ENCODE assay signal across 18 cellular contexts in genomic region chr18:46283895-46284295, GRCh38.
DNase-seq lines count a peak whose midpoint lies in the region; FAIRE-seq and TF ChIP-seq lines count a peak whose summit lies in the region.
"Had no signal": no experiment of that assay in that cellular context is flagged by ENCODE, and none has a peak within 500 bp of the region (broad histone marks: within the 10 kb centered on the region; RNA-seq: fewer than 3 reads in every experiment).

No MANE protein-coding gene starts in this region.

- no peak overlapping the region for H2AK5ac ChIP-seq in H1 (ENCODE audit: low read depth, low read length)

- H2BK12ac ChIP-seq in H1 (ENCODE audit: low read depth, low read length) = no peak overlapping the region

- H2BK15ac ChIP-seq in H1 (ENCODE audit: low read length) = no peak overlapping the region

- peak overlapping the region; percentile 4; the same call in 1 of the 2 replicates for H4K8ac ChIP-seq in H1 (ENCODE audit: extremely low read depth, insufficient read depth, low read length)

- H4K91ac ChIP-seq in H1 (replicated peaks; ENCODE audit: insufficient read length, low read length) = no peak overlapping the region

- H3K23me2 ChIP-seq in H1 (ENCODE audit: low read depth, low read length) = no peaks in the 10 kb centered on the region

- no peak overlapping the region for H3K4me3 ChIP-seq in Karpas-422 (ENCODE audit: low read length)
- H3K4me3 ChIP-seq in H1 (ENCODE audit: extremely low read depth in 1 of 4, insufficient read depth in 2 of 4, low read depth in 3 of 4, low read length in 4 of 4) = no peak overlapping the region
- no peak overlapping the region for H3K4me3 ChIP-seq in MG63
- H3K4me3 ChIP-seq: sigmoid colon had no signal

- H3K9me3 ChIP-seq in Karpas-422 (ENCODE audit: low read length) (no peaks in the 10 kb centered on the region), H1 (ENCODE audit: insufficient read depth in 2 of 2, low read depth in 1 of 2, low read length in 1 of 2) (no peaks in the 10 kb centered on the region), MG63 (no peaks in the 10 kb centered on the region)
- H3K9me3 ChIP-seq: neutrophil, sigmoid colon had no signal

- H3K9ac ChIP-seq in Karpas-422 (ENCODE audit: low read length) (no peak overlapping the region), H1 (replicated peaks in 1 of 4; ENCODE audit: extremely low read depth in 1 of 4, low read depth in 3 of 4, low read length in 3 of 4) (no peak overlapping the region)

- no peak overlapping the region for H4K5ac ChIP-seq in H1 (ENCODE audit: insufficient read length, low read depth, low read length)

- H3K4me1 ChIP-seq in Karpas-422 (ENCODE audit: low read length) (peaks cover 38% of the 10 kb centered on the region), H1 (replicated peaks in 1 of 4; ENCODE audit: control insufficient read depth in 3 of 4, insufficient read depth in 4 of 4, low read length in 3 of 4) (peaks cover 4 to 6% (median 5%) of the 10 kb centered on the region in 4 experiments; a peak in 6 of 7 replicates)

- 50% methylated on average over 4 of the region's 4 CpGs; no CpG with 5 or more reads in 1 of the 2 experiments for WGBS in H1 (ENCODE audit: extremely low coverage in 1 of 2, insufficient coverage in 1 of 2, insufficient read length in 1 of 2, insufficient replicate concordance in 2 of 2, low coverage in 1 of 2, low lambda C conversion rate in 2 of 2, missing lambda C conversion rate in 1 of 2), 2 experiments

- no peak overlapping the region for H3K27ac ChIP-seq in Karpas-422 (ENCODE audit: low read length)
- no peak overlapping the region for H3K27ac ChIP-seq in H1 (ENCODE audit: low read depth, low read length)
- H3K27ac ChIP-seq: neutrophil, sigmoid colon had no signal

- H3K14ac ChIP-seq in H1 (ENCODE audit: insufficient read length) = no peak overlapping the region

- no peak overlapping the region for H3K56ac ChIP-seq in H1 (replicated peaks; ENCODE audit: insufficient read length, low read depth, low read length)

- TF ChIP-seq POLR2A in H1 (IDR thresholded peaks at IDR 0.05; ENCODE audit: control extremely low read depth in 1 of 2, low read depth in 2 of 2, low read length in 2 of 2) = no peak

- H4K20me1 ChIP-seq in Karpas-422 (ENCODE audit: insufficient read depth, low read depth, low read length) (peaks cover 11% of the 10 kb centered on the region; the same call in 1 of the 2 replicates), H1 (replicated peaks in 1 of 2; ENCODE audit: control insufficient read depth in 1 of 2, insufficient read depth in 2 of 2, low read length in 2 of 2) (no peaks in the 10 kb centered on the region)

- H2BK120ac ChIP-seq in H1 (replicated peaks; ENCODE audit: low read depth, low read length) = no peak overlapping the region

- no peak for TF ChIP-seq EP300 in H1 (IDR thresholded peaks at IDR 0.05; ENCODE audit: borderline replicate concordance in 1 of 2, low read depth in 2 of 2, low read length in 2 of 2)

- DNase-seq in COLO668 (lab: John Stamatoyannopoulos, UW; ENCODE audit: unreplicated experiment) = peak; percentile 19
- peak; percentile 42 for DNase-seq in Karpas-422
- peak; percentile 95 for DNase-seq in NCI-H82 (lab: John Stamatoyannopoulos, UW)
- DNase-seq in H1 (ENCODE audit: low read depth in 1 of 2, low spot score in 2 of 2) = no peak
- DNase-seq in OCI-M2 (lab: John Stamatoyannopoulos, UW; ENCODE audit: unreplicated experiment) = no peak
- no peak for DNase-seq in middle frontal gyrus (ENCODE audit: extremely low spot score, low spot score)
- no peak for DNase-seq in MG63
- DNase-seq in GM20000 (ENCODE audit: low spot score) = no peak
- DNase-seq: activated gamma-delta T cell; aorta; islet precursor cell; NCI-H2081 treated with DMSO at 0.1 percent for 48 hours; OCI-M1; sigmoid colon; stimulated activated CD4-positive, alpha-beta T cell treated with anti-CD3 and anti-CD28 coated beads, Interleukin-2, amount 100 ng/mL, for 24 hours; substantia nigra; SW 1271 had no signal

- no peak overlapping the region for H3K4ac ChIP-seq in H1 (replicated peaks; ENCODE audit: insufficient read length, low read depth, low read length)

- H3K27me3 ChIP-seq in Karpas-422 (ENCODE audit: low read length) = no peaks in the 10 kb centered on the region
- no peaks in the 10 kb centered on the region for H3K27me3 ChIP-seq in H1 (replicated peaks in 1 of 4; ENCODE audit: control insufficient read depth in 3 of 4, extremely low read depth in 1 of 4, insufficient read depth in 3 of 4, low read length in 3 of 4)
- H3K27me3 ChIP-seq in MG63 = no peaks in the 10 kb centered on the region
- H3K27me3 ChIP-seq: neutrophil, sigmoid colon had no signal

- no peaks in the 10 kb centered on the region for H3K36me3 ChIP-seq in Karpas-422 (ENCODE audit: insufficient read depth, low read length)
- no peaks in the 10 kb centered on the region for H3K36me3 ChIP-seq in H1 (ENCODE audit: control insufficient read depth in 2 of 4, insufficient read depth in 4 of 4, low read length in 3 of 4)
- H3K36me3 ChIP-seq in MG63 = no peaks in the 10 kb centered on the region
- H3K36me3 ChIP-seq: neutrophil, sigmoid colon had no signal

- CTCF ChIA-PET in H1 (lab: Charles Lee; ENCODE audit: partially characterized antibody) = interaction anchor here (0.9 to 10.2 kb wide), 19 partner anchors 8 to 374 kb away, joined by 3 to 196 read pairs (median 39); partner anchors contain the start of gene LOXHD1

- no peaks in the 10 kb centered on the region for H3K9me2 ChIP-seq in Karpas-422 (replicated peaks; ENCODE audit: insufficient read depth, low read length)

- H2BK20ac ChIP-seq in H1 (ENCODE audit: low read length) = no peak overlapping the region

- no peak for TF ChIP-seq CTCF in H1 (IDR thresholded peaks at IDR 0.05; ENCODE audit: control extremely low read depth in 1 of 3, insufficient read depth in 1 of 3, low read depth in 1 of 3, low read length in 3 of 3)
- TF ChIP-seq CTCF in GM20000 (IDR thresholded peaks at IDR 0.05; ENCODE audit: extremely low read depth, missing control alignments) = no peak

- H3K4me2 ChIP-seq in Karpas-422 (ENCODE audit: low read depth, low read length, poor library complexity, severe bottlenecking) (no peak overlapping the region), H1 (ENCODE audit: insufficient read depth in 1 of 2, low read depth in 2 of 2, low read length in 2 of 2) (no peak overlapping the region; a peak in 1 of 4 replicates)

- POLR2A ChIA-PET in H1 (lab: Charles Lee; ENCODE audit: partially characterized antibody) = interaction anchor here (1.1 to 2.0 kb wide), 2 partner anchors 10 to 24 kb away, joined by 3 to 9 read pairs; no protein-coding TSS in a partner anchor

- H3K79me2 ChIP-seq in Karpas-422 (ENCODE audit: low read length) (no peaks in the 10 kb centered on the region), H1 (ENCODE audit: control insufficient read depth in 1 of 2, insufficient read depth in 2 of 2, low read length in 2 of 2) (no peaks in the 10 kb centered on the region)

- H2AFZ ChIP-seq in Karpas-422 (ENCODE audit: low read length) = no peak overlapping the region
- no peak overlapping the region for H2AFZ ChIP-seq in H1 (ENCODE audit: low read length)

- no peak overlapping the region for H2BK5ac ChIP-seq in H1 (ENCODE audit: low read depth, low read length)

- no peaks in the 10 kb centered on the region; the same call in 1 of the 2 replicates for H3K79me1 ChIP-seq in H1 (ENCODE audit: low read depth, low read length)

- TF ChIP-seq RAD21 in H1 (IDR thresholded peaks at IDR 0.05 in 1 of 2, conservative IDR thresholded peaks at IDR 0.05 in 1 of 2; ENCODE audit: low read depth in 2 of 2, low read length in 2 of 2) = peak in 1 of 2 experiments; percentile 19; a peak in 2 of 4 replicates

- FAIRE-seq in H1 (lab: Jason Lieb, UNC) = peak; percentile 36

- no peak overlapping the region for H3K18ac ChIP-seq in H1 (ENCODE audit: extremely low read depth, low read length)

- H3K23ac ChIP-seq in H1 (ENCODE audit: insufficient read length) = no peak overlapping the region

TF ChIP-seq in H1, 55 proteins besides CTCF, POLR2A, EP300 and RAD21:
- 0 out of 4 replicates have a peak, but pooled peaks of 1 of the 2 experiments have one; percentile 43 for TF ChIP-seq SIN3A (conservative IDR thresholded peaks at IDR 0.05 in 1 of 2, IDR thresholded peaks at IDR 0.05 in 1 of 2; ENCODE audit: low read depth in 1 of 2, low read length in 2 of 2)
- TF ChIP-seq POLR2AphosphoS5 (IDR thresholded peaks at IDR 0.05; ENCODE audit: low read depth, low read length) = no peak
- no peak for TF ChIP-seq JUND (IDR thresholded peaks at IDR 0.05; ENCODE audit: low read length)

Comparison
In these comparisons a context has a peak if more than half of its experiments do, and no peak if none do; other contexts are left out.
1. DNase-seq: peak in COLO668 (single experiment), Karpas-422 (single experiment) and NCI-H82 (single experiment); none in H1 (0 of 2), OCI-M2 (single experiment), middle frontal gyrus (single experiment), MG63 (single experiment) and GM20000 (single experiment).